Comparison of ENCODE assay signal across 8 cellular contexts in the genomic region with DNA sequence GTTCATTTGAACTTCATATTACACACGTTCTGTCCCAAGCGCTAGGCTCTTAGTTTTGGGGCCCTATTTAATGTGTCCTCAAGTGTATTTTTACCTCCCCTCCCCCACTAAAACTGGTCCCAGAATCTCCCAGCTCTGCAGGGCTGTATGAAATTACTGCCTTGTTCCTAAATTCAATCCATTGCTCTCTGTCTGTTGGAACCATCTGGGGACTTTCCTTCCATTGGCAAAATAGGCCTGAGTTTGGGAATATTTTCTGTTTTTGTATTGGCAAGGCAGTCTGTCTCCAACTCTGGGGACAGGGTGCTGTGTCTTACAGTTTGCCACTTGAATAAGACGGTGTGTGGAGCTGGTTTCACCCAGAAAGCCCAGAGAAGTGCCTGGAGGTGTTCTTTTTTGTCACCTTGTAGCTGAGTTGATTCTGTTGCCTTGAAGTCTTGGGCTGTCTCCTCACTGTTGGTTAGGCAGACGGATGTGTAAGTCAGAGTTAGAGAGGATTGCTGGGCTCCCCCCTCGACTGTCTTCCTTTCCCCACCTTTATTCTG. TPM values are rescaled to one million over a fixed set of nuclear protein-coding genes. Genes with fewer than 3 reads are reported as not detected.
DNase-seq lines count a peak whose midpoint lies in the region; ATAC-seq and TF ChIP-seq lines count a peak whose summit lies in the region.

No MANE protein-coding gene starts in this region.

- H3K27ac Mint-ChIP-seq in activated naive CD8-positive, alpha-beta T cell treated with anti-CD3 and anti-CD28 coated beads, Interleukin-2, amount 50 U/mL, for 24 hours = peak overlapping the region; percentile 88

- H3K36me3 Mint-ChIP-seq in activated naive CD8-positive, alpha-beta T cell treated with anti-CD3 and anti-CD28 coated beads, Interleukin-2, amount 50 U/mL, for 24 hours (ENCODE audit: low read depth) = peaks cover 61% of the 10 kb centered on the region

- H3K4me1 ChIP-seq in left lung = peaks cover 14 to 46% of the 10 kb centered on the region in 2 donors
- H3K4me1 ChIP-seq in tibial artery = peaks cover 5 to 34% (median 28%) of the 10 kb centered on the region in 4 donors

- H3K27ac ChIP-seq in left lung = peak overlapping the region; percentile 86 to 97
- H3K27ac ChIP-seq in tibial artery = peak overlapping the region; percentile 94 to 97

- no peak for ATAC-seq in activated naive CD8-positive, alpha-beta T cell treated with anti-CD3 and anti-CD28 coated beads, Interleukin-2, amount 50 U/mL, for 24 hours
- ATAC-seq in left lung (no peak), HG02885 (IDR thresholded peaks at IDR 0.05; ENCODE audit: poor library complexity, unreplicated experiment) (no peak), GM21529 (IDR thresholded peaks at IDR 0.05; ENCODE audit: unreplicated experiment) (no peak)

- intact Hi-C loops in left lung (cut with DNase I) = no loop called here
- intact Hi-C loops in tibial artery (cut with DNase I; ENCODE audit: low total_unique reads) = no loop called here

- H3K9me3 ChIP-seq in left lung (no peaks in the 10 kb centered on the region), tibial artery (no peaks in the 10 kb centered on the region)

- peak overlapping the region; percentile 86 to 94 for H3K4me3 ChIP-seq in left lung
- H3K4me3 ChIP-seq in tibial artery = peak overlapping the region; percentile 60 to 90

- DNase-seq in activated naive CD4-positive, alpha-beta T cell treated with Interleukin-2 at 50 U/mL for 16 hours = peak; percentile 16
- no peak for DNase-seq in activated naive CD4-positive, alpha-beta T cell treated with anti-CD3 and anti-CD28 coated beads, Interleukin-2, amount 50 U/mL, for 16 hours
- DNase-seq in activated naive CD8-positive, alpha-beta T cell treated with anti-CD3 and anti-CD28 coated beads, Interleukin-2, amount 50 U/mL, for 24 hours = no peak
- DNase-seq in left lung = no peak
- DNase-seq in tibial artery = no peak
- no peak for DNase-seq in AG20443 (ENCODE audit: low spot score)

- H3K36me3 ChIP-seq in left lung (peaks cover 0 to 32% of the 10 kb centered on the region in 2 donors), tibial artery (peaks cover 15 to 27% (median 24%) of the 10 kb centered on the region in 3 donors)

- H3K4me3 Mint-ChIP-seq in activated naive CD8-positive, alpha-beta T cell treated with anti-CD3 and anti-CD28 coated beads, Interleukin-2, amount 50 U/mL, for 24 hours = peak overlapping the region; percentile 93

- peaks cover 74% of the 10 kb centered on the region for H3K4me1 Mint-ChIP-seq in activated naive CD8-positive, alpha-beta T cell treated with anti-CD3 and anti-CD28 coated beads, Interleukin-2, amount 50 U/mL, for 24 hours

- H3K9me3 Mint-ChIP-seq in activated naive CD8-positive, alpha-beta T cell treated with anti-CD3 and anti-CD28 coated beads, Interleukin-2, amount 50 U/mL, for 24 hours = no peaks in the 10 kb centered on the region

- H3K27me3 Mint-ChIP-seq in activated naive CD8-positive, alpha-beta T cell treated with anti-CD3 and anti-CD28 coated beads, Interleukin-2, amount 50 U/mL, for 24 hours = no peaks in the 10 kb centered on the region

- H3K27me3 ChIP-seq in left lung (no peaks in the 10 kb centered on the region), tibial artery (no peaks in the 10 kb centered on the region)

- TF ChIP-seq CTCF in left lung (IDR thresholded peaks at IDR 0.05) (no peak), tibial artery (IDR thresholded peaks at IDR 0.05) (no peak)

RNA-seq across cellular contexts. Expression of a gene that starts 1.3 kb away (rescaled TPM):
- total RNA-seq in left lung = 10 to 100 TPM; 53.7 to 54.7 TPM

RNA-seq across cellular contexts. Expression of a gene that starts 19.2 kb away (rescaled TPM):
- 100 to 1,000 TPM; 122 to 160 TPM for total RNA-seq in left lung

RNA-seq across cellular contexts. Expression of a gene that starts 22.4 kb away (rescaled TPM):
- total RNA-seq in left lung = not detected

RNA-seq across cellular contexts. Expression of a gene that starts 45.1 kb away (rescaled TPM):
- total RNA-seq in left lung = 1 to 10 TPM; 1.2 to 2.6 TPM

RNA-seq across cellular contexts. Expression of a gene that starts 59.6 kb away (rescaled TPM):
- total RNA-seq in left lung = 10 to 100 TPM; 20.3 to 46.5 TPM
